23 cellular contexts compared by ENCODE assay signal in genomic region chr1:179781962-179782361, GRCh38. TPM values are rescaled to one million over a fixed set of nuclear protein-coding genes. Genes with fewer than 3 reads are reported as not detected.
A peak's percentile ranks its signal among the peaks of the same experiment; 100 is the strongest.
DNase-seq lines count a peak whose midpoint lies in the region; ATAC-seq and TF ChIP-seq lines count a peak whose summit lies in the region.
"Had no signal": no experiment of that assay in that cellular context is flagged by ENCODE, and none has a peak within 500 bp of the region (broad histone marks: within the 10 kb centered on the region; RNA-seq: fewer than 3 reads in every experiment).

No MANE protein-coding gene starts in this region.

- H3K27ac ChIP-seq in mesenchymal stem cell (ENCODE audit: low read length, poor library complexity, severe bottlenecking) (no peak overlapping the region), upper lobe of right lung (no peak overlapping the region), coronary artery (no peak overlapping the region)
- H3K27ac ChIP-seq: 22Rv1, thoracic aorta had no signal

- no peak overlapping the region for H2BK15ac ChIP-seq in mesenchymal stem cell (ENCODE audit: low read depth, poor library complexity, severe bottlenecking)

- H3K4me1 ChIP-seq in mesenchymal stem cell (ENCODE audit: control insufficient read depth, insufficient read depth, low read depth, low read length) (no peaks in the 10 kb centered on the region), upper lobe of right lung (peaks cover 5% of the 10 kb centered on the region)

- no peak overlapping the region for H4K91ac ChIP-seq in mesenchymal stem cell (ENCODE audit: low read length)

- H3K36me3 ChIP-seq in mesenchymal stem cell (ENCODE audit: control insufficient read depth in 1 of 2, insufficient read depth in 2 of 2, low read depth in 1 of 2, low read length in 2 of 2): no peaks in the 10 kb centered on the region
- H3K36me3 ChIP-seq in upper lobe of right lung: no peaks in the 10 kb centered on the region
- H3K36me3 ChIP-seq: thoracic aorta had no signal

- peak overlapping the region in 1 of 2 experiments; percentile 1 for H3K14ac ChIP-seq in mesenchymal stem cell (ENCODE audit: low read length in 2 of 2)

- no peak overlapping the region for H2BK5ac ChIP-seq in mesenchymal stem cell (ENCODE audit: low read depth, low read length, poor library complexity, severe bottlenecking)

- no peak overlapping the region for H2BK12ac ChIP-seq in mesenchymal stem cell (ENCODE audit: low read length in 2 of 2)

- no peak overlapping the region for H2AFZ ChIP-seq in mesenchymal stem cell (ENCODE audit: low read depth, low read length)

- H3K27me3 ChIP-seq in mesenchymal stem cell (ENCODE audit: control insufficient read depth in 1 of 2, insufficient read depth in 1 of 2, low read length in 2 of 2): peaks cover 28 to 35% of the 10 kb centered on the region in 2 experiments
- H3K27me3 ChIP-seq in upper lobe of right lung: no peaks in the 10 kb centered on the region

- 68% methylated on average over 10 of the region's 10 CpGs for WGBS in mesenchymal stem cell

- no peak overlapping the region for H3K23ac ChIP-seq in mesenchymal stem cell (ENCODE audit: low read length in 2 of 2)

- H2BK120ac ChIP-seq in mesenchymal stem cell (ENCODE audit: low read depth, low read length): no peak overlapping the region

- DNase-seq in DMS 273 (lab: John Stamatoyannopoulos, UW; ENCODE audit: unreplicated experiment) (peak; percentile 34), DMS 273 treated with DMSO at 0.1 percent for 48 hours (lab: John Stamatoyannopoulos, UW) (no peak), fibroblast of pulmonary artery (ENCODE audit: low read depth) (peak; percentile 82), mesenchymal stem cell (peak; percentile 45), upper lobe of right lung (no peak), coronary artery (ENCODE audit: low spot score) (no peak)
- DNase-seq in stimulated activated naive CD4-positive, alpha-beta T cell (lab: John Stamatoyannopoulos, UW): no peak
- DNase-seq: activated CD8-positive, alpha-beta memory T cell treated with anti-CD3 and anti-CD28 coated beads for 24 hours; activated gamma-delta T cell treated with Interleukin-2 at 50 U/mL for 16 hours; aorta; CD4-positive, CD25-positive, alpha-beta regulatory T cell; cortex of kidney; head of caudate nucleus; kidney glomerular epithelial cell; MM.1S; naive B cell; NCI-H1930; NCI-H526 treated with DMSO at 0.1 percent for 48 hours; stimulated activated CD4-positive, alpha-beta T cell treated with anti-CD3 and anti-CD28 coated beads, Interleukin-1b, Interleukin-23, amount 100 ng/mL, for 48 hours; T-cell had no signal

- H2AK5ac ChIP-seq in mesenchymal stem cell (ENCODE audit: low read length, severe bottlenecking): no peak overlapping the region

- ATAC-seq in upper lobe of right lung (peak; percentile 33), GM19397 (IDR thresholded peaks at IDR 0.05; ENCODE audit: unreplicated experiment) (no peak)
- ATAC-seq: T-cell had no signal

- no peaks in the 10 kb centered on the region for H3K79me1 ChIP-seq in mesenchymal stem cell (replicated peaks; ENCODE audit: low read length, poor library complexity, severe bottlenecking)

- H3K4me3 ChIP-seq in fibroblast of pulmonary artery (replicated peaks; ENCODE audit: low read depth, low read length) (no peak overlapping the region), mesenchymal stem cell (ENCODE audit: insufficient read depth in 1 of 2, low read depth in 1 of 2, low read length in 2 of 2) (no peak overlapping the region), upper lobe of right lung (no peak overlapping the region), coronary artery (no peak overlapping the region)
- H3K4me3 ChIP-seq: thoracic aorta had no signal

- H3K18ac ChIP-seq in mesenchymal stem cell (ENCODE audit: low read depth in 1 of 2, low read length in 2 of 2): no peak overlapping the region

- no peak overlapping the region for H3K4ac ChIP-seq in mesenchymal stem cell (ENCODE audit: low read depth in 1 of 2, low read length in 2 of 2)

- no peak for TF ChIP-seq CTCF in fibroblast of pulmonary artery (IDR thresholded peaks at IDR 0.05; ENCODE audit: low read length, missing control alignments)
- TF ChIP-seq CTCF in upper lobe of right lung (IDR thresholded peaks at IDR 0.05): no peak
- TF ChIP-seq CTCF in coronary artery (IDR thresholded peaks at IDR 0.05): no peak

- intact Hi-C loops in upper lobe of right lung (cut with DNase I): no loop called here

- no peak overlapping the region for H3K4me2 ChIP-seq in mesenchymal stem cell (ENCODE audit: low read length, poor library complexity, severe bottlenecking)

- no peak overlapping the region for H3K9ac ChIP-seq in mesenchymal stem cell (ENCODE audit: low read length)

- H3K9me3 ChIP-seq in mesenchymal stem cell (ENCODE audit: control insufficient read depth, low read length) (no peaks in the 10 kb centered on the region), upper lobe of right lung (no peaks in the 10 kb centered on the region)
- H3K9me3 ChIP-seq: thoracic aorta had no signal

- H4K8ac ChIP-seq in mesenchymal stem cell (ENCODE audit: low read length): no peak overlapping the region

RNA-seq across cellular contexts. Expression of gene FAM163A, which starts 38.9 kb away (rescaled TPM):
- 0.01 TPM for polyA plus RNA-seq in mesenchymal stem cell (2013, experiment 1 of 2)
- not detected for polyA plus RNA-seq in mesenchymal stem cell (2013, experiment 2 of 2)
- total RNA-seq in upper lobe of right lung: not detected
- total RNA-seq: aorta; CD4-positive, CD25-positive, alpha-beta regulatory T cell; thoracic aorta had no signal
- polyA plus RNA-seq: aorta had no signal

Comparison
In these comparisons a context has a peak if more than half of its experiments do, and no peak if none do; other contexts are left out.
1. DNase-seq: peak in DMS 273 (single experiment), fibroblast of pulmonary artery (single experiment) and mesenchymal stem cell (single experiment); none in DMS 273 treated with DMSO at 0.1 percent for 48 hours (single experiment), upper lobe of right lung (single experiment), stimulated activated naive CD4-positive, alpha-beta T cell (0 of 6) and coronary artery (single experiment).